Comparison of ENCODE assay signal across 1 cellular context in genomic region chr14:94581127-94581999, GRCh38.
TF ChIP-seq lines count a peak whose summit lies in the region.

SERPINA5 (plus strand) TSS chr14:94581426; CDS start chr14:94587363, 5,937 bp downstream.

TF ChIP-seq in HepG2, 621 proteins besides CTCF, POLR2A, EP300 and RAD21 (continued from another document):
- TF ChIP-seq, protein P1, sequence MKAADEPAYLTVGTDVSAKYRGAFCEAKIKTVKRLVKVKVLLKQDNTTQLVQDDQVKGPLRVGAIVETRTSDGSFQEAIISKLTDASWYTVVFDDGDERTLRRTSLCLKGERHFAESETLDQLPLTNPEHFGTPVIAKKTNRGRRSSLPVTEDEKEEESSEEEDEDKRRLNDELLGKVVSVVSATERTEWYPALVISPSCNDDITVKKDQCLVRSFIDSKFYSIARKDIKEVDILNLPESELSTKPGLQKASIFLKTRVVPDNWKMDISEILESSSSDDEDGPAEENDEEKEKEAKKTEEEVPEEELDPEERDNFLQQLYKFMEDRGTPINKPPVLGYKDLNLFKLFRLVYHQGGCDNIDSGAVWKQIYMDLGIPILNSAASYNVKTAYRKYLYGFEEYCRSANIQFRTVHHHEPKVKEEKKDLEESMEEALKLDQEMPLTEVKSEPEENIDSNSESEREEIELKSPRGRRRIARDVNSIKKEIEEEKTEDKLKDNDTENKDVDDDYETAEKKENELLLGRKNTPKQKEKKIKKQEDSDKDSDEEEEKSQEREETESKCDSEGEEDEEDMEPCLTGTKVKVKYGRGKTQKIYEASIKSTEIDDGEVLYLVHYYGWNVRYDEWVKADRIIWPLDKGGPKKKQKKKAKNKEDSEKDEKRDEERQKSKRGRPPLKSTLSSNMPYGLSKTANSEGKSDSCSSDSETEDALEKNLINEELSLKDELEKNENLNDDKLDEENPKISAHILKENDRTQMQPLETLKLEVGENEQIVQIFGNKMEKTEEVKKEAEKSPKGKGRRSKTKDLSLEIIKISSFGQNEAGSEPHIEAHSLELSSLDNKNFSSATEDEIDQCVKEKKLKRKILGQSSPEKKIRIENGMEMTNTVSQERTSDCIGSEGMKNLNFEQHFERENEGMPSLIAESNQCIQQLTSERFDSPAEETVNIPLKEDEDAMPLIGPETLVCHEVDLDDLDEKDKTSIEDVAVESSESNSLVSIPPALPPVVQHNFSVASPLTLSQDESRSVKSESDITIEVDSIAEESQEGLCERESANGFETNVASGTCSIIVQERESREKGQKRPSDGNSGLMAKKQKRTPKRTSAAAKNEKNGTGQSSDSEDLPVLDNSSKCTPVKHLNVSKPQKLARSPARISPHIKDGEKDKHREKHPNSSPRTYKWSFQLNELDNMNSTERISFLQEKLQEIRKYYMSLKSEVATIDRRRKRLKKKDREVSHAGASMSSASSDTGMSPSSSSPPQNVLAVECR (CRISPR knock-in tag; IDR thresholded peaks at IDR 0.05; ENCODE audit: borderline replicate concordance): peak; percentile 74
- TF ChIP-seq SP4 (CRISPR knock-in tag; IDR thresholded peaks at IDR 0.05) (no peak), NFIC (IDR thresholded peaks at IDR 0.05; ENCODE audit: low read length) (0 out of 2 replicates have a peak, but pooled peaks have one; percentile 14), PAF1 (CRISPR knock-in tag; IDR thresholded peaks at IDR 0.05) (no peak), ZNF569 (CRISPR knock-in tag; IDR thresholded peaks at IDR 0.05; ENCODE audit: borderline replicate concordance) (no peak), SMAD9 (CRISPR knock-in tag; IDR thresholded peaks at IDR 0.05) (peak; percentile 55; the same call in 1 of the 2 replicates), HMGXB3 (CRISPR knock-in tag; IDR thresholded peaks at IDR 0.05; ENCODE audit: borderline replicate concordance) (0 out of 2 replicates have a peak, but pooled peaks have one; percentile 57), NFKB2 (CRISPR knock-in tag; IDR thresholded peaks at IDR 0.05; ENCODE audit: borderline replicate concordance) (no peak; the same call in 1 of the 2 replicates), ZNF879 (CRISPR knock-in tag; IDR thresholded peaks at IDR 0.05) (no peak), ZNF546 (CRISPR knock-in tag; conservative IDR thresholded peaks at IDR 0.05) (no peak), RARG (CRISPR knock-in tag; IDR thresholded peaks at IDR 0.05; ENCODE audit: low read depth) (no peak), SIX4 (CRISPR knock-in tag; IDR thresholded peaks at IDR 0.05) (no peak), SOX5 (CRISPR knock-in tag; IDR thresholded peaks at IDR 0.05; ENCODE audit: borderline replicate concordance) (peak; percentile 54; the same call in 1 of the 2 replicates), MXD3 (CRISPR knock-in tag; IDR thresholded peaks at IDR 0.05) (peak; percentile 57; the same call in 1 of the 2 replicates), PAWR (CRISPR knock-in tag; IDR thresholded peaks at IDR 0.05; ENCODE audit: borderline replicate concordance) (no peak), KDM2A (CRISPR knock-in tag; IDR thresholded peaks at IDR 0.05; ENCODE audit: borderline replicate concordance, low read depth) (peak; percentile 54; the same call in 1 of the 2 replicates), RFX5 (IDR thresholded peaks at IDR 0.05; ENCODE audit: low read depth, low read length) (no peak)
- TF ChIP-seq, protein P2, sequence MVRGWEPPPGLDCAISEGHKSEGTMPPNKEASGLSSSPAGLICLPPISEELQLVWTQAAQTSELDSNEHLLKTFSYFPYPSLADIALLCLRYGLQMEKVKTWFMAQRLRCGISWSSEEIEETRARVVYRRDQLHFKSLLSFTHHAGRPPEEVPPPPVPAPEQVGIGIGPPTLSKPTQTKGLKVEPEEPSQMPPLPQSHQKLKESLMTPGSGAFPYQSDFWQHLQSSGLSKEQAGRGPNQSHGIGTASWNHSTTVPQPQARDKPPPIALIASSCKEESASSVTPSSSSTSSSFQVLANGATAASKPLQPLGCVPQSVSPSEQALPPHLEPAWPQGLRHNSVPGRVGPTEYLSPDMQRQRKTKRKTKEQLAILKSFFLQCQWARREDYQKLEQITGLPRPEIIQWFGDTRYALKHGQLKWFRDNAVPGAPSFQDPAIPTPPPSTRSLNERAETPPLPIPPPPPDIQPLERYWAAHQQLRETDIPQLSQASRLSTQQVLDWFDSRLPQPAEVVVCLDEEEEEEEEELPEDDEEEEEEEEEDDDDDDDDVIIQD (CRISPR knock-in tag; IDR thresholded peaks at IDR 0.05; ENCODE audit: low read depth): 0 out of 2 replicates have a peak, but pooled peaks have one; percentile 9
- TF ChIP-seq, protein P3, sequence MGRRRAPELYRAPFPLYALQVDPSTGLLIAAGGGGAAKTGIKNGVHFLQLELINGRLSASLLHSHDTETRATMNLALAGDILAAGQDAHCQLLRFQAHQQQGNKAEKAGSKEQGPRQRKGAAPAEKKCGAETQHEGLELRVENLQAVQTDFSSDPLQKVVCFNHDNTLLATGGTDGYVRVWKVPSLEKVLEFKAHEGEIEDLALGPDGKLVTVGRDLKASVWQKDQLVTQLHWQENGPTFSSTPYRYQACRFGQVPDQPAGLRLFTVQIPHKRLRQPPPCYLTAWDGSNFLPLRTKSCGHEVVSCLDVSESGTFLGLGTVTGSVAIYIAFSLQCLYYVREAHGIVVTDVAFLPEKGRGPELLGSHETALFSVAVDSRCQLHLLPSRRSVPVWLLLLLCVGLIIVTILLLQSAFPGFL (CRISPR knock-in tag; IDR thresholded peaks at IDR 0.05): 0 out of 2 replicates have a peak, but pooled peaks have one; percentile 21
- TF ChIP-seq, protein P4, sequence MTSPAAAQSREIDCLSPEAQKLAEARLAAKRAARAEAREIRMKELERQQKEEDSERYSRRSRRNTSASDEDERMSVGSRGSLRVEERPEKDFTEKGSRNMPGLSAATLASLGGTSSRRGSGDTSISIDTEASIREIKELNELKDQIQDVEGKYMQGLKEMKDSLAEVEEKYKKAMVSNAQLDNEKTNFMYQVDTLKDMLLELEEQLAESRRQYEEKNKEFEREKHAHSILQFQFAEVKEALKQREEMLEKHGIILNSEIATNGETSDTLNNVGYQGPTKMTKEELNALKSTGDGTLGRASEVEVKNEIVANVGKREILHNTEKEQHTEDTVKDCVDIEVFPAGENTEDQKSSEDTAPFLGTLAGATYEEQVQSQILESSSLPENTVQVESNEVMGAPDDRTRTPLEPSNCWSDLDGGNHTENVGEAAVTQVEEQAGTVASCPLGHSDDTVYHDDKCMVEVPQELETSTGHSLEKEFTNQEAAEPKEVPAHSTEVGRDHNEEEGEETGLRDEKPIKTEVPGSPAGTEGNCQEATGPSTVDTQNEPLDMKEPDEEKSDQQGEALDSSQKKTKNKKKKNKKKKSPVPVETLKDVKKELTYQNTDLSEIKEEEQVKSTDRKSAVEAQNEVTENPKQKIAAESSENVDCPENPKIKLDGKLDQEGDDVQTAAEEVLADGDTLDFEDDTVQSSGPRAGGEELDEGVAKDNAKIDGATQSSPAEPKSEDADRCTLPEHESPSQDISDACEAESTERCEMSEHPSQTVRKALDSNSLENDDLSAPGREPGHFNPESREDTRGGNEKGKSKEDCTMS (CRISPR knock-in tag; conservative IDR thresholded peaks at IDR 0.05): no peak
- TF ChIP-seq, protein P5, sequence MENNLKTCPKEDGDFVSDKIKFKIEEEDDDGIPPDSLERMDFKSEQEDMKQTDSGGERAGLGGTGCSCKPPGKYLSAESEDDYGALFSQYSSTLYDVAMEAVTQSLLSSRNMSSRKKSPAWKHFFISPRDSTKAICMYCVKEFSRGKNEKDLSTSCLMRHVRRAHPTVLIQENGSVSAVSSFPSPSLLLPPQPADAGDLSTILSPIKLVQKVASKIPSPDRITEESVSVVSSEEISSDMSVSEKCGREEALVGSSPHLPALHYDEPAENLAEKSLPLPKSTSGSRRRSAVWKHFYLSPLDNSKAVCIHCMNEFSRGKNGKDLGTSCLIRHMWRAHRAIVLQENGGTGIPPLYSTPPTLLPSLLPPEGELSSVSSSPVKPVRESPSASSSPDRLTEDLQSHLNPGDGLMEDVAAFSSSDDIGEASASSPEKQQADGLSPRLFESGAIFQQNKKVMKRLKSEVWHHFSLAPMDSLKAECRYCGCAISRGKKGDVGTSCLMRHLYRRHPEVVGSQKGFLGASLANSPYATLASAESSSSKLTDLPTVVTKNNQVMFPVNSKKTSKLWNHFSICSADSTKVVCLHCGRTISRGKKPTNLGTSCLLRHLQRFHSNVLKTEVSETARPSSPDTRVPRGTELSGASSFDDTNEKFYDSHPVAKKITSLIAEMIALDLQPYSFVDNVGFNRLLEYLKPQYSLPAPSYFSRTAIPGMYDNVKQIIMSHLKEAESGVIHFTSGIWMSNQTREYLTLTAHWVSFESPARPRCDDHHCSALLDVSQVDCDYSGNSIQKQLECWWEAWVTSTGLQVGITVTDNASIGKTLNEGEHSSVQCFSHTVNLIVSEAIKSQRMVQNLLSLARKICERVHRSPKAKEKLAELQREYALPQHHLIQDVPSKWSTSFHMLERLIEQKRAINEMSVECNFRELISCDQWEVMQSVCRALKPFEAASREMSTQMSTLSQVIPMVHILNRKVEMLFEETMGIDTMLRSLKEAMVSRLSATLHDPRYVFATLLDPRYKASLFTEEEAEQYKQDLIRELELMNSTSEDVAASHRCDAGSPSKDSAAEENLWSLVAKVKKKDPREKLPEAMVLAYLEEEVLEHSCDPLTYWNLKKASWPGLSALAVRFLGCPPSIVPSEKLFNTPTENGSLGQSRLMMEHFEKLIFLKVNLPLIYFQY (CRISPR knock-in tag; IDR thresholded peaks at IDR 0.05; ENCODE audit: borderline replicate concordance): no peak
